Comparison of ENCODE assay signal across 1 cellular context in the genomic region with DNA sequence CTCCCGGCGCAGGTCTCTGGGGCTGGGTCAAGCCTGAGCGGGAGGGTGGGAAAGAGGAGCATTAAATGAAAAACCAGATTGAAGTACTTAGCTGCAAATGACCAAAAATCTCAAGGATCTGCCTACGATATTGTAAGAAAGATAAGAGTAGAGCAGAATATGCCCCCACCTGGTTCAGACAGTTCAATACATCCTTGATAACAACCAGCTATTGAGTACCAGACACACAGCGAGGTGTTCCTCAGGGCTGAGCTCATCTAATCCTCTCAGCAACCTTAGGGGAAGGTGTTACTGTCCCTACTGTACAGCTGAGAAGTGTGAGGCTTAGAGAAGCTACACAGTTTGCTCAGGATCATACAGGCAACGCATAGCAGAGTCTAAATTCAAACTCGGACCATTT.
TF ChIP-seq lines count a peak whose summit lies in the region.

No MANE protein-coding gene starts in this region.

TF ChIP-seq in GM12878, 131 proteins besides CTCF, POLR2A, EP300 and RAD21:
- TF ChIP-seq ZZZ3 (IDR thresholded peaks at IDR 0.05; ENCODE audit: control insufficient read depth, insufficient read length, low read depth) (no peak), ELK1 (IDR thresholded peaks at IDR 0.05; ENCODE audit: low read depth, low read length) (no peak), RBBP5 (conservative IDR thresholded peaks at IDR 0.05) (no peak), BHLHE40 (IDR thresholded peaks at IDR 0.05; ENCODE audit: borderline replicate concordance in 1 of 2, low read depth in 2 of 2, low read length in 1 of 2) (no peak), SIX5 (IDR thresholded peaks at IDR 0.05; ENCODE audit: low read depth, low read length, severe bottlenecking) (no peak), ZBTB4 (CRISPR knock-in tag; IDR thresholded peaks at IDR 0.05) (no peak), NFYA (IDR thresholded peaks at IDR 0.05; ENCODE audit: borderline replicate concordance, low read depth, low read length) (no peak), SMARCA5 (IDR thresholded peaks at IDR 0.05) (no peak)
